Comparison of ENCODE assay signal across 8 cellular contexts in the genomic region with DNA sequence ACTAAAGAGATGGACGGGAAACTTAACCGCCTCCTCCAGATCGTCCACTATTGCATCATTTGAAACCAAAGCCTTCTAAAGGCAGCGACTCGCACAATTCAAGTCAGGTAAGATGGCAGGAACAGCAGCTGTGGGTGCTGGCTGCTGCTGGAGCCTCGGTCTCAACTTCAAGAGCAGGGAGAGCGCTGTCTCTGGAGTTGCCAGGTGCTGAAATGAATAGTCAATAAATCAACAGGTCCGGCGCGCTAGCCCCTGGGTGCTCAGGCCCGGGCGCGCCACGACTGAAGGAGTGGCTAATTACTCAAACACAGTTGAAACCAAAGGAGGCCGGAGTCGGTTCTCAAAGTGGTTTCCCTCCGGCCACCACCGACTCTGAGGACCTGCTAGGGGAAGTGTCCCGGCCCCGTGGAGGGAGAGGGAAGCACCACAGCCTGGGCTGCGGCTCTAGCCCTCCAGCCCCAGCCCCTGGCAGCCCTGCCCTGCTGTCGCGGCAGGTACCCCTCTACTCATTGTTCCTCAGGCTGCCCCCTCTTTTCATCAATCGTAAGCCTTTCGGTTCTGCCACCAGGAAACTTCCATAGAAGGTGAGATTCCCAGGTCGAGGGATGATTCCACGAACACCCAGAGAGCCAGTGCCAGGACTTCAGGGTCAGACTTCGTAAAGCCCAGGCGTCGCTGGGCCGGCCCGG. TPM values are rescaled to one million over a fixed set of nuclear protein-coding genes. Genes with fewer than 3 reads are reported as not detected.
A peak's percentile ranks its signal among the peaks of the same experiment; 100 is the strongest.
DNase-seq lines count a peak whose midpoint lies in the region; ATAC-seq and TF ChIP-seq lines count a peak whose summit lies in the region.

No MANE protein-coding gene starts in this region.

- peak; percentile 85 for DNase-seq in ELF-1 (ENCODE audit: low read depth, low spot score)
- no peak for DNase-seq in NT2/D1 (ENCODE audit: low read depth, low spot score)
- DNase-seq in activated naive CD4-positive, alpha-beta T cell treated with anti-CD3 and anti-CD28 coated beads, Interleukin-2, amount 50 U/mL, for 16 hours: peak; percentile 45
- peak; percentile 41 to 79 (median 43) for DNase-seq in heart left ventricle
- peak; percentile 59 to 74 (median 70) for DNase-seq in ovary
- no peak for DNase-seq in epidermal melanocyte (ENCODE audit: insufficient read length, low spot score)

- TF ChIP-seq POLR2A in heart left ventricle (IDR thresholded peaks at IDR 0.05): no peak
- TF ChIP-seq POLR2A in ovary (IDR thresholded peaks at IDR 0.05): peak; percentile 7

- H3K9ac ChIP-seq in NT2/D1 (ENCODE audit: insufficient read length, low read depth): peak overlapping the region; percentile 81

- TF ChIP-seq CTCF in heart left ventricle (IDR thresholded peaks at IDR 0.05) (no peak), ovary (IDR thresholded peaks at IDR 0.05) (no peak)

- H3K4me1 ChIP-seq in NT2/D1 (ENCODE audit: insufficient read depth, insufficient read length): no peaks in the 10 kb centered on the region
- peaks cover 0 to 19% (median 11%) of the 10 kb centered on the region in 12 donors for H3K4me1 ChIP-seq in heart left ventricle
- H3K4me1 ChIP-seq in ovary (ENCODE audit: insufficient read depth): no peaks in the 10 kb centered on the region

- H3K9me3 ChIP-seq in NT2/D1 (ENCODE audit: insufficient read depth, low read length) (no peaks in the 10 kb centered on the region), heart left ventricle (no peaks in the 10 kb centered on the region), ovary (no peaks in the 10 kb centered on the region)

- intact Hi-C loops in heart left ventricle (cut with DNase I) (loop anchor here in 6 of 10 donors (1.0 to 10.0 kb wide), 4 partner anchors 10 to 116 kb away; partner anchors contain the start of gene SNAPC3 (in 2 of the 6)), ovary (cut with DNase I) (loop anchor here in 2 of 4 donors (10.0 kb wide), 2 partner anchors 69 to 91 kb away; no protein-coding TSS in a partner anchor)

- TF ChIP-seq EP300 in ovary (IDR thresholded peaks at IDR 0.05): no peak

- H3K27ac ChIP-seq in heart left ventricle: peak overlapping the region in 11 of 12 donors; percentile 6 to 88 (median 77)
- peak overlapping the region; percentile 79 to 90 for H3K27ac ChIP-seq in ovary

- H3K36me3 ChIP-seq in NT2/D1 (ENCODE audit: insufficient read depth, insufficient read length, low read length) (no peaks in the 10 kb centered on the region), heart left ventricle (no peaks in the 10 kb centered on the region), ovary (no peaks in the 10 kb centered on the region)

- peaks cover 20% of the 10 kb centered on the region for H3K27me3 ChIP-seq in NT2/D1 (ENCODE audit: insufficient read depth, insufficient read length)
- H3K27me3 ChIP-seq in heart left ventricle: peaks cover 0 to 4% (median 0%) of the 10 kb centered on the region in 9 donors
- no peaks in the 10 kb centered on the region for H3K27me3 ChIP-seq in ovary

- 6 to 10% (median 7%) methylated on average over 26 to 32 of the region's 32 CpGs for WGBS in heart left ventricle, 4 donors
- WGBS in ovary, 3 donors: 2% methylated on average over 31 to 32 of the region's 32 CpGs

- ATAC-seq in HG03342 (IDR thresholded peaks at IDR 0.05; ENCODE audit: unreplicated experiment) (peak; percentile 29), heart left ventricle (peak; percentile 10 to 49 (median 36)), HG03442 (IDR thresholded peaks at IDR 0.05; ENCODE audit: unreplicated experiment) (no peak)

- H3K4me3 ChIP-seq in NT2/D1 (ENCODE audit: insufficient read length, low read depth): peak overlapping the region; percentile 82
- peak overlapping the region; percentile 63 to 99 (median 86) for H3K4me3 ChIP-seq in heart left ventricle
- H3K4me3 ChIP-seq in ovary: peak overlapping the region; percentile 84

RNA-seq across cellular contexts. Expression of gene TTC39B, which starts 0.8 kb away (rescaled TPM):
- 1 to 10 TPM; 1.0 to 5.9 (median 1.5) TPM for total RNA-seq in heart left ventricle
- polyA plus RNA-seq in heart left ventricle: under 1 TPM; 0.42 to 0.51 TPM
- 10 to 100 TPM in 6 of 7 donors, 1 to 10 TPM in 1; 8.6 to 26.0 (median 15.3) TPM for total RNA-seq in ovary
- 1 to 10 TPM; 2.9 to 7.4 TPM for polyA plus RNA-seq in ovary

Comparison
In these comparisons a context has a peak if more than half of its experiments do, and no peak if none do; other contexts are left out.
1. DNase-seq: peak in ELF-1 (single experiment), activated naive CD4-positive, alpha-beta T cell treated with anti-CD3 and anti-CD28 coated beads, Interleukin-2, amount 50 U/mL, for 16 hours (single experiment), heart left ventricle (5 of 5) and ovary (5 of 5); none in NT2/D1 (single experiment) and epidermal melanocyte (single experiment).
2. Peak in every context shown above with its lines, with median percentiles within 50 percentile points of each other: H3K4me3 ChIP-seq.